Comparison of ENCODE assay signal across 11 cellular contexts in genomic region chr16:76577003-76577402, GRCh38.
DNase-seq lines count a peak whose midpoint lies in the region; ATAC-seq and TF ChIP-seq lines count a peak whose summit lies in the region.
"Had no signal": no experiment of that assay in that cellular context is flagged by ENCODE, and none has a peak within 500 bp of the region (broad histone marks: within the 10 kb centered on the region; RNA-seq: fewer than 3 reads in every experiment).

No MANE protein-coding gene starts in this region.

- intact Hi-C loops in breast epithelium (cut with DNase I; ENCODE audit: low total_unique reads), result no loop called here

- no peak for TF ChIP-seq POLR2A in breast epithelium (IDR thresholded peaks at IDR 0.05)

- peak overlapping the region; percentile 44 for H2AFZ ChIP-seq in OCI-LY3 (ENCODE audit: low read depth, low read length)

- peak overlapping the region; percentile 90 for H3K4me2 ChIP-seq in OCI-LY3 (ENCODE audit: low read length)

- no peak for TF ChIP-seq CTCF in OCI-LY3 (IDR thresholded peaks at IDR 0.05; ENCODE audit: low read depth, low read length)
- TF ChIP-seq CTCF in breast epithelium (IDR thresholded peaks at IDR 0.05), result no peak

- H3K4me1 ChIP-seq in OCI-LY3 (ENCODE audit: low read length) (peaks cover 83% of the 10 kb centered on the region), breast epithelium (no peaks in the 10 kb centered on the region)

- DNase-seq in NK-92 (lab: John Stamatoyannopoulos, UW; ENCODE audit: unreplicated experiment), result no peak
- no peak for DNase-seq in superior temporal gyrus (ENCODE audit: extremely low spot score)
- no peak for DNase-seq in breast epithelium (ENCODE audit: low spot score in 2 of 2)
- DNase-seq in NCI-H345 (lab: John Stamatoyannopoulos, UW), result no peak
- DNase-seq: activated CD8-positive, alpha-beta memory T cell treated with anti-CD3 and anti-CD28 coated beads for 24 hours; amygdala; effector memory CD4-positive, alpha-beta T cell had no signal

- H3K4me3 ChIP-seq in OCI-LY3 (ENCODE audit: low read length) (peak overlapping the region; percentile 61), breast epithelium (no peak overlapping the region)

- H3K27ac ChIP-seq in OCI-LY3 (ENCODE audit: low read length) (peak overlapping the region; percentile 99), breast epithelium (no peak overlapping the region)

- peak overlapping the region; percentile 82 for H3K9ac ChIP-seq in OCI-LY3 (ENCODE audit: low read length)

- H3K27me3 ChIP-seq in OCI-LY3 (ENCODE audit: low read depth, low read length), result no peaks in the 10 kb centered on the region
- H3K27me3 ChIP-seq in breast epithelium, result no peaks in the 10 kb centered on the region

- H3K36me3 ChIP-seq in OCI-LY3 (replicated peaks; ENCODE audit: low read depth, low read length), result peaks cover 11% of the 10 kb centered on the region
- no peaks in the 10 kb centered on the region for H3K36me3 ChIP-seq in breast epithelium

- H3K9me3 ChIP-seq in OCI-LY3 (ENCODE audit: insufficient read depth, low read length) (no peaks in the 10 kb centered on the region), breast epithelium (no peaks in the 10 kb centered on the region)

- no peaks in the 10 kb centered on the region for H4K20me1 ChIP-seq in OCI-LY3 (ENCODE audit: insufficient read depth, low read length)

- peaks cover 20% of the 10 kb centered on the region for H3K79me2 ChIP-seq in OCI-LY3 (ENCODE audit: low read length)

- ATAC-seq in GM18508 (IDR thresholded peaks at IDR 0.05; ENCODE audit: insufficient read depth, unreplicated experiment), result peak; percentile 70
- ATAC-seq in GM19468 (IDR thresholded peaks at IDR 0.05; ENCODE audit: extremely low read depth, unreplicated experiment), result peak; percentile 42
- peak; percentile 57 for ATAC-seq in HG02970 (IDR thresholded peaks at IDR 0.05; ENCODE audit: low FRiP score, unreplicated experiment)
